Comparison of ENCODE assay signal across 8 cellular contexts in the genomic region with DNA sequence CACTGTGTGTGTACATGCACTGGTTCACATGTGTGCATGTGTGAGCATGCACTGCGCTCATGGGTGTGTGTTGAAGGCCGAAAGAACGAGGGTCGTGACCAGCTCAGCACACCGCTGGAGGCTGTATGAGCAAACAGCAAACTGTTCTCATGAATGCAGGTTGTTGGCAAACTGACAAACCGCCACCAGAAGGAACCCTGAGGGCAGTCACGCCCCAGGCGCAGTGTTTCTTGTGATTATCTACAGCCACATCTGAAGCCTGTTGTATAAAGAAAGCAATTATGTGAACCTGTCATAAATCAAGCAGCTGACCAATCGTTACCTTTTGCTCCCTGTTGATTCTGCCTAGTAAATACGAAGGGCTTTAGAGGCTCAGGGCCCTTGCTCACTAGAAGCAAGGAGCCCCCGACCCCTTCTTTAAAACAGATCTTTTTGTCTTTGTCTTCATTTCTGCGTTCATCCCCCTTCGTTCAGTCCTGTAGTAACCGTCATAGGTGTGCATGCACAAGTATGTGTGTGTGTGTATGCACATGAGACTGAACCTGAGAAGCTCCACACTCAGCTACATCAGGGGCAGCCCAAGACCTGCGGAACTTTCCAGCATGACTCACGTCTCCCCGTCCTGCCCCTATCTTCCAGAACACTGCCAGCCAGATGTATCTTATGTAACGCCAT. TPM values are rescaled to one million over a fixed set of nuclear protein-coding genes. Genes with fewer than 3 reads are reported as not detected.
DNase-seq lines count a peak whose midpoint lies in the region; ATAC-seq and TF ChIP-seq lines count a peak whose summit lies in the region.

No MANE protein-coding gene starts in this region.

- no peaks in the 10 kb centered on the region for H3K9me3 ChIP-seq in left lung

- no peaks in the 10 kb centered on the region for H3K36me3 Mint-ChIP-seq in T-helper 2 cell treated with Interferon-gamma antibody and Interleukin-4, amounts not matched to agents 5 μg/mL and 100 μg/mL, for 36 hours (ENCODE audit: low read depth)

- TF ChIP-seq CTCF in left lung (IDR thresholded peaks at IDR 0.05), result no peak

- no peak overlapping the region for H3K4me3 ChIP-seq in left lung

- intact Hi-C loops in left lung (cut with DNase I), result no loop called here

- peak overlapping the region; percentile 45 for H3K27ac Mint-ChIP-seq in T-helper 2 cell treated with Interferon-gamma antibody and Interleukin-4, amounts not matched to agents 5 μg/mL and 100 μg/mL, for 36 hours

- H3K27ac ChIP-seq in left lung, result no peak overlapping the region

- DNase-seq in ELR (ENCODE audit: low read depth) (peak; percentile 94), NCI-H1092 (lab: John Stamatoyannopoulos, UW) (peak; percentile 29), mucosa of gallbladder (ENCODE audit: low spot score) (peak; percentile 77), COLO829 (ENCODE audit: low spot score) (no peak), left lung (no peak)
- no peak for DNase-seq in T-helper 2 cell treated with Interferon-gamma antibody and Interleukin-4, amounts not matched to agents 5 μg/mL and 100 μg/mL, for 36 hours (ENCODE audit: low spot score)
- DNase-seq in activated CD4-positive, alpha-beta T cell treated with anti-CD3 and anti-CD28 coated beads for 4 hours, result no peak

- peak overlapping the region; percentile 12 for H3K4me3 Mint-ChIP-seq in T-helper 2 cell treated with Interferon-gamma antibody and Interleukin-4, amounts not matched to agents 5 μg/mL and 100 μg/mL, for 36 hours

- H3K36me3 ChIP-seq in left lung, result no peaks in the 10 kb centered on the region

- no peaks in the 10 kb centered on the region for H3K9me3 Mint-ChIP-seq in T-helper 2 cell treated with Interferon-gamma antibody and Interleukin-4, amounts not matched to agents 5 μg/mL and 100 μg/mL, for 36 hours

- peaks cover 0 to 4% of the 10 kb centered on the region in 2 donors for H3K4me1 ChIP-seq in left lung

- peaks cover 13 to 69% of the 10 kb centered on the region in 2 donors for H3K27me3 ChIP-seq in left lung

- H3K4me1 Mint-ChIP-seq in T-helper 2 cell treated with Interferon-gamma antibody and Interleukin-4, amounts not matched to agents 5 μg/mL and 100 μg/mL, for 36 hours (ENCODE audit: low read depth), result peaks cover 10% of the 10 kb centered on the region

- ATAC-seq in left lung (no peak), HG02623 (IDR thresholded peaks at IDR 0.05; ENCODE audit: unreplicated experiment) (no peak)

- H3K27me3 Mint-ChIP-seq in T-helper 2 cell treated with Interferon-gamma antibody and Interleukin-4, amounts not matched to agents 5 μg/mL and 100 μg/mL, for 36 hours (ENCODE audit: low read depth), result peaks cover 46% of the 10 kb centered on the region

RNA-seq across cellular contexts. Expression of gene RIPK4, which starts 16.8 kb away (rescaled TPM):
- 56.6 TPM for total RNA-seq in mucosa of gallbladder
- 10 to 100 TPM in 1 of 2 donors, 1 to 10 TPM in 1; 5.8 to 10.5 TPM for total RNA-seq in left lung

Comparison
In these comparisons a context has a peak if more than half of its experiments do, and no peak if none do; other contexts are left out.
1. DNase-seq: peak in ELR (single experiment), NCI-H1092 (single experiment) and mucosa of gallbladder (single experiment); none in T-helper 2 cell treated with Interferon-gamma antibody and Interleukin-4, amounts not matched to agents 5 μg/mL and 100 μg/mL, for 36 hours (single experiment), COLO829 (single experiment), left lung (0 of 2) and activated CD4-positive, alpha-beta T cell treated with anti-CD3 and anti-CD28 coated beads for 4 hours (0 of 2).